Comparison of ENCODE assay signal across 8 cellular contexts in the genomic region with DNA sequence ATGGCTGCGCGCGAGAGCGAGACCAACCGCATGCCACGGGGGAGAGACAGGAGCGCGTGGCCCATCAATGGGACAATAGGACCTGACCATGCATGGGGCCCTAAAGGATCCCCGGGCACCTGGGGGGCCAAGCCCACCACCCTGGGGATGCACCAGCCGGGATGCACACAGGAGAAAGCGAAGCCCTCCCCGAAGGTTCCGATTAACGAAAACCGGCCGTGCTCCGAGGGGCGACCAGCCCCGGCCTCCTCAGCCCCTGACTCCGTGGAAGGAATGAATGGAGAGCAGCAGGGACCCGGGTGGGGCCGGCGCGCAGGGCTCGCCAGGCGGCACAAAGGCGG. TPM values are rescaled to one million over a fixed set of nuclear protein-coding genes. Genes with fewer than 3 reads are reported as not detected.
DNase-seq lines count a peak whose midpoint lies in the region; ATAC-seq and TF ChIP-seq lines count a peak whose summit lies in the region.

No MANE protein-coding gene starts in this region.

- H3K9me3 ChIP-seq in iPS DF 6.9 (ENCODE audit: control insufficient read depth, insufficient read depth, low read length) (no peaks in the 10 kb centered on the region), skeletal muscle satellite cell (replicated peaks; ENCODE audit: low read length) (no peaks in the 10 kb centered on the region)

- TF ChIP-seq CTCF in BJ (IDR thresholded peaks at IDR 0.05; ENCODE audit: insufficient read depth, low read depth, low read length) (no peak), HL-60 (IDR thresholded peaks at IDR 0.05; ENCODE audit: insufficient read depth, low read length) (no peak)

- CTCF ChIA-PET in BJ (lab: Yijun Ruan, JAX), result no interaction called here

- H3K27ac ChIP-seq in HL-60 (replicated peaks), result peak overlapping the region; percentile 81
- no peak overlapping the region for H3K27ac ChIP-seq in iPS DF 6.9 (ENCODE audit: low read length)

- POLR2A ChIA-PET in BJ (lab: Charles Lee), result no interaction called here

- no peaks in the 10 kb centered on the region for H3K27me3 ChIP-seq in BJ (ENCODE audit: control insufficient read depth, insufficient read depth, low read length)
- H3K27me3 ChIP-seq in HL-60 (ENCODE audit: insufficient read depth, poor library complexity, severe bottlenecking), result no peaks in the 10 kb centered on the region
- no peaks in the 10 kb centered on the region for H3K27me3 ChIP-seq in iPS DF 6.9 (ENCODE audit: control insufficient read depth, insufficient read depth, low read length)
- H3K27me3 ChIP-seq in skeletal muscle satellite cell (ENCODE audit: control insufficient read depth, insufficient read depth, low read length), result no peaks in the 10 kb centered on the region

- H3K36me3 ChIP-seq in BJ (ENCODE audit: control insufficient read depth, insufficient read depth, low read length), result no peaks in the 10 kb centered on the region
- H3K36me3 ChIP-seq in iPS DF 6.9 (ENCODE audit: control insufficient read depth, insufficient read depth, low read length), result no peaks in the 10 kb centered on the region
- H3K36me3 ChIP-seq in skeletal muscle satellite cell (ENCODE audit: insufficient read depth, low read length), result peaks cover under 1% of the 10 kb centered on the region

- peak overlapping the region; percentile 91 for H3K9ac ChIP-seq in skeletal muscle satellite cell (ENCODE audit: low read depth, low read length)

- H3K4me1 ChIP-seq in iPS DF 6.9 (ENCODE audit: control insufficient read depth, insufficient read depth, low read length), result no peaks in the 10 kb centered on the region; the same call in 1 of the 2 replicates
- H3K4me1 ChIP-seq in skeletal muscle satellite cell (ENCODE audit: control insufficient read depth, insufficient read depth, low read length), result peaks cover 24% of the 10 kb centered on the region

- H3K4me3 ChIP-seq in BJ (ENCODE audit: low read depth, low read length) (peak overlapping the region; percentile 68), HL-60 (replicated peaks; ENCODE audit: insufficient read depth, low read length) (peak overlapping the region; percentile 73), iPS DF 6.9 (ENCODE audit: low read length) (peak overlapping the region; percentile 82), skeletal muscle satellite cell (ENCODE audit: low read length) (peak overlapping the region; percentile 98)

- no CpG with 5 or more reads among the region's 27 CpGs for WGBS in iPS DF 6.9 (ENCODE audit: insufficient coverage, insufficient read length)

- DNase-seq in BJ (ENCODE audit: low read depth) (no peak), HL-60 (ENCODE audit: low read depth in 1 of 2, low spot score in 1 of 2) (no peak), iPS DF 6.9 (ENCODE audit: low read depth, low spot score) (no peak), T-helper 9 cell (no peak)
- peak; percentile 54 to 60 for DNase-seq in activated T-cell treated with anti-CD3 and anti-CD28 coated beads, Interleukin-2, amount 50 U/mL, for 48 hours

- ATAC-seq in GM18858 (IDR thresholded peaks at IDR 0.05; ENCODE audit: unreplicated experiment) (peak; percentile 2), HG02884 (IDR thresholded peaks at IDR 0.05; ENCODE audit: unreplicated experiment) (no peak)

- H3K4me2 ChIP-seq in skeletal muscle satellite cell (ENCODE audit: low read length), result peak overlapping the region; percentile 85

RNA-seq across cellular contexts. Expression of gene JPT1, which starts 0.5 kb away (rescaled TPM):
- 65.5 and 111 TPM in 2 replicates for polyA plus RNA-seq in BJ (2011; rRNA removed)
- 24.1 and 24.5 TPM in 2 replicates for polyA minus RNA-seq in BJ (2011; rRNA and poly(A)+ RNA removed)
- 209 and 251 TPM in 2 replicates for total RNA-seq in skeletal muscle satellite cell (2012; rRNA removed)

RNA-seq across cellular contexts. Expression of gene NT5C, which starts 22.3 kb away (rescaled TPM):
- polyA plus RNA-seq in BJ (2011; rRNA removed), result 38.3 and 61.8 TPM in 2 replicates
- polyA minus RNA-seq in BJ (2011; rRNA and poly(A)+ RNA removed), result 13.7 and 21.7 TPM in 2 replicates
- total RNA-seq in skeletal muscle satellite cell (2012; rRNA removed), result 56.5 and 75.1 TPM in 2 replicates

RNA-seq across cellular contexts. Expression of gene SUMO2, which starts 28.9 kb away (rescaled TPM):
- polyA plus RNA-seq in BJ (2011; rRNA removed), result 131 and 304 TPM in 2 replicates
- polyA minus RNA-seq in BJ (2011; rRNA and poly(A)+ RNA removed), result 76.9 and 95.8 TPM in 2 replicates
- total RNA-seq in skeletal muscle satellite cell (2012; rRNA removed), result 85.9 and 93.3 TPM in 2 replicates

RNA-seq across cellular contexts. Expression of gene ARMC7, which starts 44.1 kb away (rescaled TPM):
- 5.7 and 6.9 TPM in 2 replicates for polyA plus RNA-seq in BJ (2011; rRNA removed)
- polyA minus RNA-seq in BJ (2011; rRNA and poly(A)+ RNA removed), result 7.5 and 7.8 TPM in 2 replicates
- total RNA-seq in skeletal muscle satellite cell (2012; rRNA removed), result 1.5 and 2.3 TPM in 2 replicates

RNA-seq across cellular contexts. Expression of gene NUP85, which starts 51.7 kb away (rescaled TPM):
- polyA plus RNA-seq in BJ (2011; rRNA removed), result 45.4 and 74.1 TPM in 2 replicates
- polyA minus RNA-seq in BJ (2011; rRNA and poly(A)+ RNA removed), result 30.2 and 48.9 TPM in 2 replicates
- total RNA-seq in skeletal muscle satellite cell (2012; rRNA removed), result 35.0 and 40.2 TPM in 2 replicates

Comparison
In these comparisons a context has a peak if more than half of its experiments do, and no peak if none do; other contexts are left out.
1. DNase-seq: peak in activated T-cell treated with anti-CD3 and anti-CD28 coated beads, Interleukin-2, amount 50 U/mL, for 48 hours (2 of 2); none in BJ (single experiment), HL-60 (0 of 2), iPS DF 6.9 (single experiment) and T-helper 9 cell (single experiment).
2. Peak in every context shown above with its lines, with median percentiles within 50 percentile points of each other: H3K4me3 ChIP-seq.